Comparison of ENCODE assay signal across 1 cellular context in the genomic region with DNA sequence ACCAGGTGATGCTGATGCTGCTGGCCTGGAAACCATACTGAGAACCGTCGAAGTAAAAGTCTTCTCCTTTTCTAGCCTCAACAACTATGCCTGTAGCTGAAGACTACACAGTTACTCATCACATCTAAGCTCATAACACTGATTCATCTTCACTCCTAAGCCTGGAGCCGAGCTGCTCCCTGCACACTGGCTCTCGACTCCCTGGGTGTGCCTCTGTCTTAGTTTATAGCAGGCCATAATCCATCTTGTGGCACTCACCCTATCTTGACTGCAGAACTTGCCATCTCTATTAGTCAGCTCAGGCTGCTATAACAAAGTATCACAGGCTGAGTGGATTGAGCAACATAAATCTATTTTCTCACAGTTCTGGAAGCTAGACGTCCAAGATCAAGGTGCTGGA.
A peak's percentile ranks its signal among the peaks of the same experiment; 100 is the strongest.
TF ChIP-seq lines count a peak whose summit lies in the region.

No MANE protein-coding gene starts in this region.

TF ChIP-seq in IMR-90, 13 proteins besides CTCF, POLR2A, EP300 and RAD21:
- TF ChIP-seq BHLHE40 (IDR thresholded peaks at IDR 0.05; ENCODE audit: low read depth, low read length) (no peak), CEBPB (IDR thresholded peaks at IDR 0.05; ENCODE audit: low read depth, low read length) (peak; percentile 15; the same call in 1 of the 2 replicates)
